ENCODE assay signal across 9 cellular contexts in genomic region chr12:98440165-98440581, GRCh38.
DNase-seq lines count a peak whose midpoint lies in the region; ATAC-seq and TF ChIP-seq lines count a peak whose summit lies in the region.
"Had no signal": no experiment of that assay in that cellular context is flagged by ENCODE, and none has a peak within 500 bp of the region (broad histone marks: within the 10 kb centered on the region; RNA-seq: fewer than 3 reads in every experiment).

No MANE protein-coding gene starts in this region.

- peaks cover 8% of the 10 kb centered on the region for H3K4me1 ChIP-seq in PC-9 (replicated peaks; ENCODE audit: insufficient read depth)

- H3K27me3 ChIP-seq in PC-9 (ENCODE audit: insufficient read depth, low read depth) = no peaks in the 10 kb centered on the region

- CTCF ChIA-PET in PC-9 (lab: Charles Lee) = interaction anchor here (0.7 to 1.0 kb wide), 2 partner anchors 15 to 93 kb away, joined by 3 to 4 read pairs; no protein-coding TSS in a partner anchor
- CTCF ChIA-PET in GM10248 (lab: Yijun Ruan, JAX) = interaction anchor here (1.5 to 1.6 kb wide), 2 partner anchors 12 to 16 kb away, joined by 4 read pairs; no protein-coding TSS in a partner anchor

- H4K20me1 ChIP-seq in PC-9 (ENCODE audit: insufficient read depth) = no peaks in the 10 kb centered on the region

- no peak for TF ChIP-seq CTCF in PC-9 (conservative IDR thresholded peaks at IDR 0.05)
- TF ChIP-seq CTCF in GM10248 (IDR thresholded peaks at IDR 0.05; ENCODE audit: control extremely low read depth, extremely low read depth, low read depth, missing control alignments) = no peak

- peaks cover 5% of the 10 kb centered on the region; the same call in 1 of the 2 replicates for H3F3A ChIP-seq in PC-9 (ENCODE audit: insufficient read depth, low read depth)

- H3K9me2 ChIP-seq in PC-9 (ENCODE audit: insufficient read depth) = no peaks in the 10 kb centered on the region

- peak; percentile 58 for DNase-seq in CMK (ENCODE audit: low read depth)
- DNase-seq in PC-9 = peak; percentile 65 to 88
- DNase-seq in nucleus accumbens (lab: John Stamatoyannopoulos, UW) = peak in 29 of 56 donors; percentile 2 to 72 (median 27)
- no peak for DNase-seq in activated gamma-delta T cell treated with Interleukin-2 at 50 U/mL for 16 hours
- DNase-seq in GM10248 (ENCODE audit: extremely low spot score) = no peak
- DNase-seq in NCI-H1930 (lab: John Stamatoyannopoulos, UW) = no peak
- DNase-seq: activated CD4-positive, alpha-beta T cell treated with anti-CD3 and anti-CD28 coated beads for 4 hours had no signal

- 0 out of 2 replicates have a peak overlapping the region, but pooled peaks have one; percentile 27 for H3K4me2 ChIP-seq in PC-9

- H2AFZ ChIP-seq in PC-9 = no peak overlapping the region

- H3K36me3 ChIP-seq in PC-9 (ENCODE audit: low read depth) = no peaks in the 10 kb centered on the region

- POLR2A ChIA-PET in PC-9 (lab: Charles Lee; ENCODE audit: unreplicated experiment) = interaction anchor here (0.5 to 0.9 kb wide), 7 partner anchors 12 to 233 kb away, joined by 5 to 18 read pairs (median 8); no protein-coding TSS in a partner anchor
- POLR2A ChIA-PET in GM10248 (lab: Yijun Ruan, JAX) = no interaction called here

- no peak overlapping the region for H3K27ac ChIP-seq in PC-9

- intact Hi-C loops in PC-9 (cut with micrococcal nuclease; ENCODE audit: unreplicated experiment) = loop anchor here (1.0 to 2.0 kb wide), 3 partner anchors 15 to 51 kb away; no protein-coding TSS in a partner anchor

- no TSS peak for BruUV-seq in PC-9 (replicated peaks; lab: Mats Ljungman, UMichigan)

- H3K4me3 ChIP-seq in PC-9 = no peak overlapping the region

- H3K79me2 ChIP-seq in PC-9 (ENCODE audit: low read depth) = no peaks in the 10 kb centered on the region

- ATAC-seq in esophagus mucosa = peak; percentile 87
- no peak for ATAC-seq in GM19463 (IDR thresholded peaks at IDR 0.05; ENCODE audit: unreplicated experiment)

- no peaks in the 10 kb centered on the region for H3K9me3 ChIP-seq in PC-9 (ENCODE audit: insufficient read depth, low read depth)

Comparison
In these comparisons a context has a peak if more than half of its experiments do, and no peak if none do; other contexts are left out.
1. DNase-seq: peak in CMK (single experiment), PC-9 (2 of 2) and nucleus accumbens (29 of 56); none in activated gamma-delta T cell treated with Interleukin-2 at 50 U/mL for 16 hours (single experiment), GM10248 (single experiment) and NCI-H1930 (0 of 2).